In genomic region chr3:22496641-22497040, GRCh38 we compare ENCODE assay signal across 26 cellular contexts.
"Had no signal": no experiment of that assay in that cellular context is flagged by ENCODE, and none has a peak within 500 bp of the region (broad histone marks: within the 10 kb centered on the region; RNA-seq: fewer than 3 reads in every experiment).

No MANE protein-coding gene starts in this region.

- ATAC-seq: activated CD8-positive, alpha-beta T cell treated with anti-CD3 and anti-CD28 coated beads, Interleukin-2, amount 10 ng/mL, durations not matched to agents 7 days and 5 days; Panc1; SK-N-SH treated with all-trans-retinoic acid at 6 μM for 48 hours; WTC11 had no signal

- DNase-seq: activated CD4-positive, alpha-beta T cell treated with anti-CD3 and anti-CD28 coated beads for 48 hours; activated CD4-positive, alpha-beta T cell treated with anti-CD3 and anti-CD28 coated beads, Interleukin-2, amount 50 U/mL, for 4 hours; activated CD4-positive, CD25-positive, alpha-beta regulatory T cell treated with anti-CD3 and anti-CD28 coated beads, Interleukin-2, amount 50 U/mL, for 72 hours; activated CD8-positive, alpha-beta memory T cell treated with anti-CD3 and anti-CD28 coated beads, Interleukin-2, amount 50 U/mL, for 48 hours; activated CD8-positive, alpha-beta T cell treated with anti-CD3 and anti-CD28 coated beads, Interleukin-2, amount 10 ng/mL, durations not matched to agents 7 days and 5 days; activated T-cell treated with anti-CD3 and anti-CD28 coated beads, Interleukin-2, amount 50 U/mL, for 1 hour; amygdala; cerebellar nuclear complex; KG1; MV-4-11; NCI-H1092 treated with DMSO at 0.1 percent for 48 hours; NCI-H1417 treated with DMSO at 0.1 percent for 48 hours; NCI-H1694; NCI-H2029; NCI-H2107; NCI-H345; NCI-H510A; NCI-H526 treated with DMSO at 0.1 percent for 48 hours; NCI-H82; Right ventricle myocardium superior; SJCRH30; SW 1271 had no signal

- H3K4me3 ChIP-seq: SJCRH30 had no signal

- H3K27ac ChIP-seq: RWPE1, SJCRH30 had no signal

- H3K9me3 ChIP-seq: SJCRH30 had no signal

- H3K36me3 ChIP-seq: SJCRH30 had no signal

- H3K27me3 ChIP-seq: SJCRH30 had no signal

- H3K4me1 ChIP-seq: SJCRH30 had no signal
